In the genomic region with DNA sequence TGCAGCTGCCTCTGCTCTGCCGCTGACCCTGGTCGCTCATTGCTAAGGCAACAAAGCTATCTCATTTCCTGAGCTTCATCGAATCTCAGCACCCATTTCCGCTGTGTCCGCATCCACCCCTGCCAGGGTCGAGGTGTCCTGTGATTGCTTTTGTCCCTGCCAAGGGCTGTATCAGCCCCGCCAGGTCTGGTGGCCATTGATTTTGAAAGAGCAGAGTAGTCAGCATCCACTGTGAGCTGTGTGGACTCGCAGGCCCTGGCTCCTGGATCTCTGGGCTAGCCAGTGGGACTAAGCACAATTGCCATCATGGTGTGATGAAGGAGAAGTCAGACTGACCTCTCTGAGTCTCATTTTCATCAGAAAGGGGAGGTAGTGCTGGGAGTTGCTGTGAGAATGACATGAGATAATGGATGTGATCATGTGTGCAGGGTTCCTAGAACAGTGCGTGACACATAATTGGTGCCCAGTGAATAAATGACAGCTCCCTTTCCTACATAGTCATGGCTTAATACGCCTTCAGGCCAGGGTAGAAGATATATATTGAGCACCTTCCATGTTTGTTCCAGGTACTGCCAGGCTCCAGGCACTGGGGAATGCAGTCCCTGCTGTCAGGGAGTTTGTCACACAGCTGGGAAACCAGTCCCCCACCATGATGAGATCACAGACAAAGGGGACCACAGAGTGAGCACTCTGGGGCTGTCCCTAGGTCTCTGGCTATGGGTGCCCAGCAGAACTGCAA, we compare ENCODE assay signal across 15 cellular contexts. TPM values are rescaled to one million over a fixed set of nuclear protein-coding genes. Genes with fewer than 3 reads are reported as not detected.
DNase-seq lines count a peak whose midpoint lies in the region; ATAC-seq and TF ChIP-seq lines count a peak whose summit lies in the region.
"Had no signal": no experiment of that assay in that cellular context is flagged by ENCODE, and none has a peak within 500 bp of the region (broad histone marks: within the 10 kb centered on the region; RNA-seq: fewer than 3 reads in every experiment).

No MANE protein-coding gene starts in this region.

- DNase-seq in natural killer cell treated with Interleukin-12 subunit alpha and Interleukin-12 subunit beta and Interleukin-15 and Interleukin-18, amount 100 ng/mL, for 72 hours (ENCODE audit: low spot score) = peak; percentile 35
- DNase-seq in natural killer cell = no peak
- peak; percentile 58 to 63 for DNase-seq in lung microvascular endothelial cell (ENCODE audit: low read depth in 2 of 2)
- DNase-seq in upper lobe of right lung = peak; percentile 52
- no peak for DNase-seq in naive thymus-derived CD4-positive, alpha-beta T cell
- no peak for DNase-seq in NCI-H187 treated with DMSO at 0.1 percent for 48 hours (lab: John Stamatoyannopoulos, UW)
- DNase-seq: activated CD4-positive, CD25-positive, alpha-beta regulatory T cell; activated T-cell treated with anti-CD3 and anti-CD28 coated beads, Interleukin-2, amount 50 U/mL, for 1 hour; amniotic stem cell; foreskin fibroblast; NCI-H510A had no signal

- H3K36me3 Mint-ChIP-seq in natural killer cell treated with Interleukin-12 subunit alpha and Interleukin-12 subunit beta and Interleukin-15 and Interleukin-18, amount 100 ng/mL, for 72 hours = no peaks in the 10 kb centered on the region
- H3K36me3 Mint-ChIP-seq in natural killer cell = no peaks in the 10 kb centered on the region
- H3K36me3 Mint-ChIP-seq in naive thymus-derived CD4-positive, alpha-beta T cell = no peaks in the 10 kb centered on the region

- H3K9me3 ChIP-seq in upper lobe of right lung = no peaks in the 10 kb centered on the region
- no peaks in the 10 kb centered on the region for H3K9me3 ChIP-seq in naive thymus-derived CD4-positive, alpha-beta T cell (ENCODE audit: control insufficient read depth in 2 of 3, low read length in 3 of 3)
- H3K9me3 ChIP-seq: SJSA1 had no signal

- H3K36me3 ChIP-seq in upper lobe of right lung = no peaks in the 10 kb centered on the region
- H3K36me3 ChIP-seq in naive thymus-derived CD4-positive, alpha-beta T cell (ENCODE audit: control insufficient read depth in 2 of 3, insufficient read depth in 3 of 3, low read length in 3 of 3) = no peaks in the 10 kb centered on the region
- H3K36me3 ChIP-seq: SJSA1 had no signal

- peak overlapping the region; percentile 61 for H3K27ac ChIP-seq in cingulate gyrus (ENCODE audit: low read depth, low read length)
- peak overlapping the region; percentile 32 for H3K27ac ChIP-seq in upper lobe of right lung
- no peak overlapping the region for H3K27ac ChIP-seq in naive thymus-derived CD4-positive, alpha-beta T cell (ENCODE audit: low read depth, low read length)
- H3K27ac ChIP-seq: SJSA1 had no signal

- no peak overlapping the region for H3K4me3 Mint-ChIP-seq in natural killer cell treated with Interleukin-12 subunit alpha and Interleukin-12 subunit beta and Interleukin-15 and Interleukin-18, amount 100 ng/mL, for 72 hours
- H3K4me3 Mint-ChIP-seq in natural killer cell = no peak overlapping the region
- H3K4me3 Mint-ChIP-seq in naive thymus-derived CD4-positive, alpha-beta T cell = no peak overlapping the region
- H3K4me3 Mint-ChIP-seq: dendritic cell treated with granulocyte-macrophage colony-stimulating factor and Interleukin-4, amounts not matched to agents 40 ng/mL and 50 ng/mL, for 4 days had no signal

- TF ChIP-seq CTCF in natural killer cell (IDR thresholded peaks at IDR 0.05) = no peak
- TF ChIP-seq CTCF in upper lobe of right lung (IDR thresholded peaks at IDR 0.05) = no peak

- intact Hi-C loops in natural killer cell (cut with micrococcal nuclease) = no loop called here
- intact Hi-C loops in upper lobe of right lung (cut with DNase I) = no loop called here
- intact Hi-C loops in naive thymus-derived CD4-positive, alpha-beta T cell (cut with micrococcal nuclease) = no loop called here

- no peaks in the 10 kb centered on the region for H3K4me1 Mint-ChIP-seq in natural killer cell treated with Interleukin-12 subunit alpha and Interleukin-12 subunit beta and Interleukin-15 and Interleukin-18, amount 100 ng/mL, for 72 hours (ENCODE audit: low read depth in 2 of 2)
- no peaks in the 10 kb centered on the region for H3K4me1 Mint-ChIP-seq in natural killer cell
- H3K4me1 Mint-ChIP-seq in naive thymus-derived CD4-positive, alpha-beta T cell = peaks cover 0 to 12% (median 10%) of the 10 kb centered on the region in 7 donors

- CTCF ChIA-PET in naive thymus-derived CD4-positive, alpha-beta T cell (lab: Charles Lee) = no interaction called here

- H3K27ac Mint-ChIP-seq in natural killer cell treated with Interleukin-12 subunit alpha and Interleukin-12 subunit beta and Interleukin-15 and Interleukin-18, amount 100 ng/mL, for 72 hours = no peak overlapping the region
- no peak overlapping the region for H3K27ac Mint-ChIP-seq in natural killer cell
- H3K27ac Mint-ChIP-seq in naive thymus-derived CD4-positive, alpha-beta T cell = peak overlapping the region in 1 of 9 donors; percentile 16
- H3K27ac Mint-ChIP-seq: dendritic cell treated with granulocyte-macrophage colony-stimulating factor and Interleukin-4, amounts not matched to agents 40 ng/mL and 50 ng/mL, for 4 days had no signal

- POLR2A ChIA-PET in naive thymus-derived CD4-positive, alpha-beta T cell (lab: Charles Lee) = no interaction called here

- H3K27me3 ChIP-seq in upper lobe of right lung = no peaks in the 10 kb centered on the region
- H3K27me3 ChIP-seq in naive thymus-derived CD4-positive, alpha-beta T cell (ENCODE audit: control insufficient read depth in 2 of 2, insufficient read depth in 2 of 2, low read length in 2 of 2) = no peaks in the 10 kb centered on the region
- H3K27me3 ChIP-seq: SJSA1 had no signal

- no peak for ATAC-seq in natural killer cell treated with Interleukin-12 subunit alpha and Interleukin-12 subunit beta and Interleukin-15 and Interleukin-18, amount 100 ng/mL, for 72 hours
- ATAC-seq in natural killer cell = no peak
- ATAC-seq in upper lobe of right lung = peak; percentile 72
- ATAC-seq in naive thymus-derived CD4-positive, alpha-beta T cell = no peak
- ATAC-seq in HG02981 (IDR thresholded peaks at IDR 0.05; ENCODE audit: unreplicated experiment) = no peak

- no peaks in the 10 kb centered on the region for H3K9me3 Mint-ChIP-seq in natural killer cell treated with Interleukin-12 subunit alpha and Interleukin-12 subunit beta and Interleukin-15 and Interleukin-18, amount 100 ng/mL, for 72 hours
- no peaks in the 10 kb centered on the region for H3K9me3 Mint-ChIP-seq in natural killer cell
- H3K9me3 Mint-ChIP-seq in naive thymus-derived CD4-positive, alpha-beta T cell = peaks cover 0 to under 1% (median 0%) of the 10 kb centered on the region in 11 donors
- H3K9me3 Mint-ChIP-seq: dendritic cell treated with granulocyte-macrophage colony-stimulating factor and Interleukin-4, amounts not matched to agents 40 ng/mL and 50 ng/mL, for 4 days had no signal

- H3K4me1 ChIP-seq in upper lobe of right lung = peaks cover 22% of the 10 kb centered on the region
- H3K4me1 ChIP-seq in naive thymus-derived CD4-positive, alpha-beta T cell (ENCODE audit: control insufficient read depth in 2 of 2, insufficient read depth in 2 of 2, low read length in 2 of 2) = no peaks in the 10 kb centered on the region

- H3K4me3 ChIP-seq in upper lobe of right lung = no peak overlapping the region
- no peak overlapping the region for H3K4me3 ChIP-seq in naive thymus-derived CD4-positive, alpha-beta T cell (ENCODE audit: low read length)
- H3K4me3 ChIP-seq: SJSA1 had no signal

- H3K27me3 Mint-ChIP-seq in natural killer cell treated with Interleukin-12 subunit alpha and Interleukin-12 subunit beta and Interleukin-15 and Interleukin-18, amount 100 ng/mL, for 72 hours = peaks cover 0 to 9% of the 10 kb centered on the region in 2 donors
- H3K27me3 Mint-ChIP-seq in natural killer cell (ENCODE audit: low read depth in 2 of 2) = peaks cover 0 to 5% of the 10 kb centered on the region in 2 donors
- H3K27me3 Mint-ChIP-seq in naive thymus-derived CD4-positive, alpha-beta T cell = peaks cover 0 to 3% (median 0%) of the 10 kb centered on the region in 5 donors
- H3K27me3 Mint-ChIP-seq: dendritic cell treated with granulocyte-macrophage colony-stimulating factor and Interleukin-4, amounts not matched to agents 40 ng/mL and 50 ng/mL, for 4 days had no signal

RNA-seq across cellular contexts. Expression of a gene that starts 32.1 kb away (rescaled TPM):
- total RNA-seq in natural killer cell treated with Interleukin-12 subunit alpha and Interleukin-12 subunit beta and Interleukin-15 and Interleukin-18, amount 100 ng/mL, for 72 hours = 1 to 10 TPM in 1 of 2 donors, under 1 TPM in 1; 0.21 to 1.2 TPM
- total RNA-seq in natural killer cell (1 to 10 TPM; 2.5 to 3.9 (median 2.8) TPM), lung microvascular endothelial cell (1.6 and 5.9 TPM in 2 replicates), upper lobe of right lung (34.1 TPM)
- 10 to 100 TPM in 1 of 5 experiments, 1 to 10 TPM in 4; 2.3 to 10.8 (median 4.4) TPM for total RNA-seq in naive thymus-derived CD4-positive, alpha-beta T cell
- under 1 TPM; 0.18 to 0.91 TPM for polyA plus RNA-seq in naive thymus-derived CD4-positive, alpha-beta T cell

Comparison
In these comparisons a context has a peak if more than half of its experiments do, and no peak if none do; other contexts are left out.
1. DNase-seq: peak in natural killer cell treated with Interleukin-12 subunit alpha and Interleukin-12 subunit beta and Interleukin-15 and Interleukin-18, amount 100 ng/mL, for 72 hours (single experiment), lung microvascular endothelial cell (2 of 2) and upper lobe of right lung (single experiment); none in natural killer cell (single experiment), naive thymus-derived CD4-positive, alpha-beta T cell (0 of 9) and NCI-H187 treated with DMSO at 0.1 percent for 48 hours (single experiment).